In the genomic region with DNA sequence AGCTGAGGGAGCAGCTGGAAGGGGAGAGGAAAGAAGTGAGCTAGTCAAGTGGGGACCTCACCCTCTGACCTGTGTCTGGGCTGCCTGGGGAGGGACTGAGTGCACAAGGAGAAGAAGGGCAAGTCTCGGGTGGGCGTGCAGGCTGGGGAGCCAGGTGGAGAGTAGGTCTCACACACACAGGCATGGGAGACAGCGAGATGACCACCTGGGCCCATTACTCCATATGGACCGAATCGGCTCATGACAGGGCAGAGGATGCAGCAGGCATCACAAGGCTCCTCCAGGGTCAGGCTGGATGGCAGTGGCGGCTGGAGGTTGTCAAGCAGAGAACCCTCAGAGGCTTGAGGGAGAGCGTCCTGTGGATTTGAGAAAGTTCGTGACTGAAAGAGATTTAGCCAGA, we compare ENCODE assay signal across 17 cellular contexts.
"Had no signal": no experiment of that assay in that cellular context is flagged by ENCODE, and none has a peak within 500 bp of the region (broad histone marks: within the 10 kb centered on the region; RNA-seq: fewer than 3 reads in every experiment).

No MANE protein-coding gene starts in this region.

- H3K9me3 Mint-ChIP-seq: dendritic cell treated with granulocyte-macrophage colony-stimulating factor and Interleukin-4, amounts not matched to agents 40 ng/mL and 50 ng/mL, for 4 days; effector memory CD8-positive, alpha-beta T cell; naive B cell; neural progenitor cell; type B pancreatic cell had no signal

- ATAC-seq: effector memory CD8-positive, alpha-beta T cell; left colon; left ventricle myocardium superior; psoas muscle; right lobe of liver; stimulated activated naive CD8-positive, alpha-beta T cell treated with anti-CD3 and anti-CD28 coated beads, Interleukin-15, Interleukin-2, amounts not matched to agents 100 U/mL and 50 U/mL, for 24 hours had no signal

- H3K4me1 Mint-ChIP-seq: naive B cell, neural progenitor cell had no signal

- H3K27ac Mint-ChIP-seq: dendritic cell treated with granulocyte-macrophage colony-stimulating factor and Interleukin-4, amounts not matched to agents 40 ng/mL and 50 ng/mL, for 4 days; neural progenitor cell; type B pancreatic cell had no signal

- H3K4me3 Mint-ChIP-seq: dendritic cell treated with granulocyte-macrophage colony-stimulating factor and Interleukin-4, amounts not matched to agents 40 ng/mL and 50 ng/mL, for 4 days; effector memory CD8-positive, alpha-beta T cell; neural progenitor cell; type B pancreatic cell had no signal

- DNase-seq: cerebellar nuclear complex; effector memory CD8-positive, alpha-beta T cell; esophagus squamous epithelium; foreskin fibroblast; left colon; left ventricle myocardium superior; mesenchymal stem cell; naive B cell; psoas muscle; retina; stimulated activated CD4-positive, alpha-beta T cell treated with anti-CD3 and anti-CD28 coated beads, Interleukin-12 subunit alpha, Interleukin-12 subunit beta, amount 100 ng/mL, for 4 hours; stimulated activated naive CD8-positive, alpha-beta T cell treated with anti-CD3 and anti-CD28 coated beads, Interleukin-15, Interleukin-2, amounts not matched to agents 100 U/mL and 50 U/mL, for 24 hours; thyroid gland had no signal

- H3K27me3 Mint-ChIP-seq: dendritic cell treated with granulocyte-macrophage colony-stimulating factor and Interleukin-4, amounts not matched to agents 40 ng/mL and 50 ng/mL, for 4 days; effector memory CD8-positive, alpha-beta T cell; naive B cell; type B pancreatic cell had no signal
